In the genomic region with DNA sequence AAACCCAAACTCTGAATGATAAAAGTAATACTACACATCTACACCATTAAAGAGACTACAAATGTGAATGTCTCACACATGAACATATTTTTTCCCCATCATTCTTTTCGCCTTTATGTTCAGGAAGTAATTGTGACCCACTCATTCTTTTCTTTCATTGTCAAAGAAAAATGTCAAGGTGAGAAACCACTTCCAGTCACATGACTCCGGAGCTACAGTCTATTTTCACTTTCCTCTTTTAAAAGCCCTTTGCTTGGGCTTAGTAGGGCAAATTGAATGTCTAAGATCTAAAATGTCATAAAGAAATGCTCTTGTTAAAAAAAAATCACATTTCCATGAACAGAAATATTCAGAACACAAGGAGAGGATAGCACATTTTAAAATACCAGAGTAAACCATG, we compare ENCODE assay signal across 14 cellular contexts.
DNase-seq lines count a peak whose midpoint lies in the region; ATAC-seq and TF ChIP-seq lines count a peak whose summit lies in the region.
"Had no signal": no experiment of that assay in that cellular context is flagged by ENCODE, and none has a peak within 500 bp of the region (broad histone marks: within the 10 kb centered on the region; RNA-seq: fewer than 3 reads in every experiment).

No MANE protein-coding gene starts in this region.

- no peak for ATAC-seq in memory B cell (ENCODE audit: low read depth)

- H3K9me2 ChIP-seq in Loucy (replicated peaks; ENCODE audit: low read depth, low read length) (no peaks in the 10 kb centered on the region), OCI-LY7 (ENCODE audit: insufficient read depth, low read length) (no peaks in the 10 kb centered on the region)

- H3K4me3 ChIP-seq in Loucy (ENCODE audit: low read length, poor library complexity, severe bottlenecking) (no peak overlapping the region), OCI-LY7 (ENCODE audit: low read depth, low read length, poor library complexity, severe bottlenecking) (no peak overlapping the region)
- H3K4me3 ChIP-seq: HAP-1 had no signal

- no peaks in the 10 kb centered on the region for H3F3A ChIP-seq in Loucy (ENCODE audit: low read depth)

- H3K9me3 ChIP-seq in Loucy (ENCODE audit: insufficient read depth, low read depth, low read length) (no peaks in the 10 kb centered on the region; the same call in 1 of the 2 replicates), OCI-LY7 (ENCODE audit: low read length) (no peaks in the 10 kb centered on the region)
- H3K9me3 ChIP-seq: HAP-1 had no signal

- CTCF ChIA-PET in OCI-LY7 (lab: Charles Lee; ENCODE audit: unreplicated experiment) (no interaction called here), HEK293T (lab: Yijun Ruan, JAX) (no interaction called here)

- TF ChIP-seq CTCF in Loucy (conservative IDR thresholded peaks at IDR 0.05; ENCODE audit: low read length) (no peak), OCI-LY7 (conservative IDR thresholded peaks at IDR 0.05; ENCODE audit: low read length) (no peak)

- H3K9ac ChIP-seq in Loucy (ENCODE audit: low read depth, low read length, poor library complexity, severe bottlenecking), result no peak overlapping the region

- H2AFZ ChIP-seq in Loucy (ENCODE audit: low read length), result peak overlapping the region; percentile 17
- H2AFZ ChIP-seq in OCI-LY7 (ENCODE audit: low read length), result peak overlapping the region; percentile 61; the same call in 1 of the 2 replicates

- H3K27ac ChIP-seq in OCI-LY7 (ENCODE audit: low read depth, low read length, poor library complexity, severe bottlenecking), result no peak overlapping the region

- BruUV-seq in OCI-LY7 (replicated peaks; lab: Mats Ljungman, UMichigan), result no TSS peak

- intact Hi-C loops in OCI-LY7 (cut with micrococcal nuclease; ENCODE audit: unreplicated experiment), result no loop called here

- H3K27ac Mint-ChIP-seq in memory B cell, result peak overlapping the region; percentile 26
- H3K27ac Mint-ChIP-seq: CD4-positive, alpha-beta memory T cell had no signal

- POLR2A ChIA-PET in OCI-LY7 (lab: Charles Lee) (interaction anchor here (0.5 to 1.1 kb wide), 3 partner anchors 10 to 782 kb away, joined by 3 to 4 read pairs (median 4); no protein-coding TSS in a partner anchor), HEK293T (lab: Yijun Ruan, JAX) (no interaction called here)

- H4K20me1 ChIP-seq in Loucy (ENCODE audit: insufficient read depth, low read length, poor library complexity, severe bottlenecking) (no peaks in the 10 kb centered on the region), OCI-LY7 (ENCODE audit: insufficient read depth, low read length) (no peaks in the 10 kb centered on the region)

- H3K4me3 Mint-ChIP-seq in memory B cell, result no peak overlapping the region
- H3K4me3 Mint-ChIP-seq: CD4-positive, alpha-beta memory T cell had no signal

- no peaks in the 10 kb centered on the region for H3K27me3 ChIP-seq in Loucy (ENCODE audit: insufficient read depth, low read length, poor library complexity, severe bottlenecking)

- H3K36me3 Mint-ChIP-seq in memory B cell, result peaks cover 1% of the 10 kb centered on the region
- H3K36me3 Mint-ChIP-seq: CD4-positive, alpha-beta memory T cell had no signal

- peaks cover 4% of the 10 kb centered on the region for H3K4me1 Mint-ChIP-seq in memory B cell
- H3K4me1 Mint-ChIP-seq: CD4-positive, alpha-beta memory T cell had no signal

- no peak for DNase-seq in OCI-LY7 (ENCODE audit: low spot score)
- DNase-seq in memory B cell (ENCODE audit: low spot score in 2 of 2), result no peak
- DNase-seq in NCI-H1105 treated with DMSO at 0.1 percent for 48 hours (lab: John Stamatoyannopoulos, UW), result no peak
- no peak for DNase-seq in HEK293T (ENCODE audit: extremely low spot score)
- DNase-seq in LoVo (ENCODE audit: low spot score), result no peak
- DNase-seq: C1 segment of cervical spinal cord; Calu3; CD4-positive, alpha-beta memory T cell; COR-L47; DMS53; DMS79 treated with DMSO at 0.1 percent for 48 hours; GOT3 had no signal

- H3K79me2 ChIP-seq in Loucy (ENCODE audit: insufficient read depth, low read length) (no peaks in the 10 kb centered on the region), OCI-LY7 (ENCODE audit: insufficient read depth, low read depth, low read length) (no peaks in the 10 kb centered on the region)

- H3K9me3 Mint-ChIP-seq in memory B cell, result peaks cover 2% of the 10 kb centered on the region

- H3K4me1 ChIP-seq in Loucy (ENCODE audit: insufficient read depth, low read length, poor library complexity, severe bottlenecking) (no peaks in the 10 kb centered on the region), OCI-LY7 (ENCODE audit: insufficient read depth, low read length, poor library complexity, severe bottlenecking) (no peaks in the 10 kb centered on the region)
- H3K4me1 ChIP-seq: HAP-1 had no signal

- H3K36me3 ChIP-seq in Loucy (ENCODE audit: insufficient read depth, low read length), result no peaks in the 10 kb centered on the region
- H3K36me3 ChIP-seq in OCI-LY7 (ENCODE audit: insufficient read depth, low read length), result no peaks in the 10 kb centered on the region
- H3K36me3 ChIP-seq: HAP-1 had no signal

- no peak overlapping the region for H3K4me2 ChIP-seq in Loucy (ENCODE audit: low read depth, low read length, poor library complexity, severe bottlenecking)
- H3K4me2 ChIP-seq in OCI-LY7 (ENCODE audit: low read length), result no peak overlapping the region

- no peaks in the 10 kb centered on the region for H3K27me3 Mint-ChIP-seq in memory B cell
- H3K27me3 Mint-ChIP-seq: CD4-positive, alpha-beta memory T cell had no signal

TF ChIP-seq in HEK293T, 16 proteins besides CTCF, POLR2A, EP300 and RAD21:
- no peak for TF ChIP-seq FOXA1 (IDR thresholded peaks at IDR 0.05)
- TF ChIP-seq, protein P1, sequence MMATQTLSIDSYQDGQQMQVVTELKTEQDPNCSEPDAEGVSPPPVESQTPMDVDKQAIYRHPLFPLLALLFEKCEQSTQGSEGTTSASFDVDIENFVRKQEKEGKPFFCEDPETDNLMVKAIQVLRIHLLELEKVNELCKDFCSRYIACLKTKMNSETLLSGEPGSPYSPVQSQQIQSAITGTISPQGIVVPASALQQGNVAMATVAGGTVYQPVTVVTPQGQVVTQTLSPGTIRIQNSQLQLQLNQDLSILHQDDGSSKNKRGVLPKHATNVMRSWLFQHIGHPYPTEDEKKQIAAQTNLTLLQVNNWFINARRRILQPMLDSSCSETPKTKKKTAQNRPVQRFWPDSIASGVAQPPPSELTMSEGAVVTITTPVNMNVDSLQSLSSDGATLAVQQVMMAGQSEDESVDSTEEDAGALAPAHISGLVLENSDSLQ (IDR thresholded peaks at IDR 0.05), result no peak
